In genomic region chr7:97971990-97972943, GRCh38 we compare ENCODE assay signal across 8 cellular contexts. TPM values are rescaled to one million over a fixed set of nuclear protein-coding genes. Genes with fewer than 3 reads are reported as not detected.
DNase-seq lines count a peak whose midpoint lies in the region; ATAC-seq and TF ChIP-seq lines count a peak whose summit lies in the region.

No MANE protein-coding gene starts in this region.

- peaks cover 20% of the 10 kb centered on the region for H3K4me1 Mint-ChIP-seq in chondrocyte (ENCODE audit: low read depth)

- peaks cover 7% of the 10 kb centered on the region for H3K36me3 Mint-ChIP-seq in chondrocyte (ENCODE audit: low read depth)

- ATAC-seq in GM18907 (IDR thresholded peaks at IDR 0.05; ENCODE audit: unreplicated experiment) (peak; percentile 99), HG03135 (IDR thresholded peaks at IDR 0.05; ENCODE audit: unreplicated experiment) (peak; percentile 97), left colon (peak; percentile 98)

- peak; percentile 90 for DNase-seq in AG20443 (ENCODE audit: low spot score)
- peak; percentile 66 for DNase-seq in NCI-H226
- DNase-seq in activated CD4-positive, alpha-beta T cell treated with anti-CD3 and anti-CD28 coated beads for 24 hours (ENCODE audit: low read depth in 2 of 2) = peak; percentile 72 to 77
- no peak for DNase-seq in chondrocyte (ENCODE audit: low spot score)
- peak; percentile 86 to 88 for DNase-seq in left colon
- peak; percentile 87 for DNase-seq in stimulated activated CD4-positive, alpha-beta T cell treated with anti-CD3 and anti-CD28 coated beads, Interleukin-1b, Interleukin-23, amount 100 ng/mL, for 48 hours

- peaks cover 2% of the 10 kb centered on the region for H3K9me3 Mint-ChIP-seq in chondrocyte (ENCODE audit: low read depth)

- peak overlapping the region; percentile 90 for H3K4me3 Mint-ChIP-seq in chondrocyte (ENCODE audit: unreplicated experiment)

- H3K27ac Mint-ChIP-seq in chondrocyte (ENCODE audit: unreplicated experiment) = peak overlapping the region; percentile 83

- peak; percentile 64 for TF ChIP-seq CTCF in chondrocyte (IDR thresholded peaks at IDR 0.05)

- no peaks in the 10 kb centered on the region for H3K27me3 Mint-ChIP-seq in chondrocyte (ENCODE audit: low read depth)

- intact Hi-C loops in left colon (cut with DNase I, micrococcal nuclease) = no loop called here

RNA-seq across cellular contexts. Expression of gene OCM2, which starts 17.7 kb away (rescaled TPM):
- total RNA-seq in chondrocyte = not detected in 3 replicates
- total RNA-seq in left colon = not detected
